Comparison of ENCODE assay signal across 9 cellular contexts in the genomic region with DNA sequence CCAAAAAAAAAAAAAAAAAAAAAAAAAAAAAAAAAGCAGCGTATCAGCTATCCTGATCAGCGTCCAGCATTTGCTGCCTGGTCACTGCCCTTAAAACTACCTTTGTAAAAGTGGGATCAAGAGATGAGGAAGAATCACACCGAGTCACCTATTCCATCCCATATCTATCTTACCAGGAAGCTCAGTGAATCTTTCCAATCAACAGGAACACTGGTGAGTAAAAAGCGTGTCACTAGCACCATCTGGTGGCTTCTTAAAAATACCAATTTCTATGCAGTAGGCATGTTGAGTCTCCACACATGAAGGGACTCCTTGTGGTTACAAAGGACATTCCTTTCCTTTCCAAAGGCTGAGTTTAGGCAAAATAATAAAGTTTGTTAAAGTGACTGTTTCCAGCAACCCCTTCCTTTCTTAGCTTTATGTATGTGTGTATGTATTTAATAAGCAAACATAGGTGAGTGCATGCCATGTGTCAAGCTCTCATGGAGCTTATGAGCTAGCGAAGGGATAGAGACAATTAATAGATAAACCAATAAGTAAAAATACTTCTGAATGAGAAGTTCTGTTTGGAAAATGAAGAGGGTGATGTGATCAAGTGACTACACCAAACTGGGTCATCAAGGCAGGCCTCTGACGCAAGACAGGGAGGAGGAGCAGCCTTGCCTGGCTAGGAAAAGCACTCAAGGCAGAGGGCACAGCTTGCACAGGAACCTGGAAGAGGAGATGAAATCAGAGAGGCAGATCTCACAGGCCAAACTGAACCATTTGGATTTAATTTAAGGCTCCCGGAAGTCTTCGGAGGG. TPM values are rescaled to one million over a fixed set of nuclear protein-coding genes. Genes with fewer than 3 reads are reported as not detected.
DNase-seq lines count a peak whose midpoint lies in the region; ATAC-seq, FAIRE-seq and TF ChIP-seq lines count a peak whose summit lies in the region.
"Had no signal": no experiment of that assay in that cellular context is flagged by ENCODE, and none has a peak within 500 bp of the region (broad histone marks: within the 10 kb centered on the region; RNA-seq: fewer than 3 reads in every experiment).

No MANE protein-coding gene starts in this region.

- H3K4me1 ChIP-seq in breast epithelium (no peaks in the 10 kb centered on the region), suprapubic skin (peaks cover 6% of the 10 kb centered on the region)

- TF ChIP-seq EP300 in suprapubic skin (IDR thresholded peaks at IDR 0.05) = no peak

- 45% methylated on average over 8 of the region's 8 CpGs for WGBS in suprapubic skin

- no peak for TF ChIP-seq POLR2A in breast epithelium (IDR thresholded peaks at IDR 0.05)
- TF ChIP-seq POLR2A in suprapubic skin (IDR thresholded peaks at IDR 0.05) = no peak

- FAIRE-seq in islet of Langerhans (lab: Jason Lieb, UNC) = peak; percentile 86

- no peaks in the 10 kb centered on the region for H3K9me3 Mint-ChIP-seq in activated T-helper 1 cell treated with anti-CD3 and anti-CD28 coated beads, Interleukin-12 subunit alpha, Interleukin-12 subunit beta, Interleukin-2, Interleukin-4 antibody, amounts not matched to agents 30 ng/mL and 10 ng/mL and 1 ng/mL, durations not matched to agents 14 hours and 24 hours and 36 hours

- H3K4me3 ChIP-seq in breast epithelium (no peak overlapping the region), suprapubic skin (no peak overlapping the region)
- H3K4me3 ChIP-seq: skin epidermis had no signal

- H3K36me3 ChIP-seq in breast epithelium (no peaks in the 10 kb centered on the region), suprapubic skin (peaks cover 7% of the 10 kb centered on the region)

- H3K9me3 ChIP-seq in breast epithelium (no peaks in the 10 kb centered on the region), suprapubic skin (no peaks in the 10 kb centered on the region)

- H3K27me3 Mint-ChIP-seq in activated T-helper 1 cell treated with anti-CD3 and anti-CD28 coated beads, Interleukin-12 subunit alpha, Interleukin-12 subunit beta, Interleukin-2, Interleukin-4 antibody, amounts not matched to agents 30 ng/mL and 10 ng/mL and 1 ng/mL, durations not matched to agents 14 hours and 24 hours and 36 hours (ENCODE audit: insufficient read depth) = peaks cover 26% of the 10 kb centered on the region

- H3K4me3 Mint-ChIP-seq in activated T-helper 1 cell treated with anti-CD3 and anti-CD28 coated beads, Interleukin-12 subunit alpha, Interleukin-12 subunit beta, Interleukin-2, Interleukin-4 antibody, amounts not matched to agents 30 ng/mL and 10 ng/mL and 1 ng/mL, durations not matched to agents 14 hours and 24 hours and 36 hours = no peak overlapping the region

- intact Hi-C loops in breast epithelium (cut with DNase I; ENCODE audit: low total_unique reads) = no loop called here
- intact Hi-C loops in activated T-helper 1 cell treated with anti-CD3 and anti-CD28 coated beads, Interleukin-12 subunit alpha, Interleukin-12 subunit beta, Interleukin-2, Interleukin-4 antibody, amounts not matched to agents 30 ng/mL and 10 ng/mL and 1 ng/mL, durations not matched to agents 14 hours and 24 hours and 36 hours (cut with micrococcal nuclease) = loop anchor here (1.0 to 5.0 kb wide), 3 partner anchors 72 to 926 kb away; no protein-coding TSS in a partner anchor

- no peaks in the 10 kb centered on the region for H3K36me3 Mint-ChIP-seq in activated T-helper 1 cell treated with anti-CD3 and anti-CD28 coated beads, Interleukin-12 subunit alpha, Interleukin-12 subunit beta, Interleukin-2, Interleukin-4 antibody, amounts not matched to agents 30 ng/mL and 10 ng/mL and 1 ng/mL, durations not matched to agents 14 hours and 24 hours and 36 hours (ENCODE audit: low read depth)

- no peak overlapping the region for H3K27ac Mint-ChIP-seq in activated T-helper 1 cell treated with anti-CD3 and anti-CD28 coated beads, Interleukin-12 subunit alpha, Interleukin-12 subunit beta, Interleukin-2, Interleukin-4 antibody, amounts not matched to agents 30 ng/mL and 10 ng/mL and 1 ng/mL, durations not matched to agents 14 hours and 24 hours and 36 hours

- H3K4me1 Mint-ChIP-seq in activated T-helper 1 cell treated with anti-CD3 and anti-CD28 coated beads, Interleukin-12 subunit alpha, Interleukin-12 subunit beta, Interleukin-2, Interleukin-4 antibody, amounts not matched to agents 30 ng/mL and 10 ng/mL and 1 ng/mL, durations not matched to agents 14 hours and 24 hours and 36 hours (ENCODE audit: low read depth) = peaks cover 12% of the 10 kb centered on the region

- TF ChIP-seq CTCF in breast epithelium (IDR thresholded peaks at IDR 0.05) (peak; percentile 17 to 90 (median 86)), suprapubic skin (IDR thresholded peaks at IDR 0.05) (peak; percentile 42 to 53)

- H3K27ac ChIP-seq in breast epithelium = no peak overlapping the region
- H3K27ac ChIP-seq in suprapubic skin = no peak overlapping the region
- H3K27ac ChIP-seq: skin epidermis had no signal

- ATAC-seq in GM19043 (IDR thresholded peaks at IDR 0.05; ENCODE audit: low read depth, unreplicated experiment) = peak; percentile 70

- DNase-seq in COLO829 (ENCODE audit: low spot score) = peak; percentile 76
- peak; percentile 53 for DNase-seq in HS-5 (ENCODE audit: low read depth)
- DNase-seq in NCI-H82 (lab: John Stamatoyannopoulos, UW) = peak; percentile 87
- no peak for DNase-seq in breast epithelium (ENCODE audit: low spot score in 2 of 2)
- no peak for DNase-seq in suprapubic skin (ENCODE audit: low spot score in 2 of 2)
- no peak for DNase-seq in activated T-helper 1 cell treated with anti-CD3 and anti-CD28 coated beads, Interleukin-12 subunit alpha, Interleukin-12 subunit beta, Interleukin-2, Interleukin-4 antibody, amounts not matched to agents 30 ng/mL and 10 ng/mL and 1 ng/mL, durations not matched to agents 14 hours and 24 hours and 36 hours (ENCODE audit: low spot score)

- H3K27me3 ChIP-seq in breast epithelium = no peaks in the 10 kb centered on the region
- H3K27me3 ChIP-seq in suprapubic skin = no peaks in the 10 kb centered on the region

RNA-seq across cellular contexts. Expression of a gene that starts 13.9 kb away (rescaled TPM):
- total RNA-seq in breast epithelium (under 1 TPM; 0.16 to 0.59 (median 0.33) TPM), suprapubic skin (10 to 100 TPM; 19.2 to 32.9 (median 21.0) TPM)
- total RNA-seq in activated T-helper 1 cell treated with anti-CD3 and anti-CD28 coated beads, Interleukin-12 subunit alpha, Interleukin-12 subunit beta, Interleukin-2, Interleukin-4 antibody, amounts not matched to agents 30 ng/mL and 10 ng/mL and 1 ng/mL, durations not matched to agents 14 hours and 24 hours and 36 hours = not detected in 2 replicates

Comparison
In these comparisons a context has a peak if more than half of its experiments do, and no peak if none do; other contexts are left out.
1. DNase-seq: peak in COLO829 (single experiment), HS-5 (single experiment) and NCI-H82 (single experiment); none in breast epithelium (0 of 2), suprapubic skin (0 of 2) and activated T-helper 1 cell treated with anti-CD3 and anti-CD28 coated beads, Interleukin-12 subunit alpha, Interleukin-12 subunit beta, Interleukin-2, Interleukin-4 antibody, amounts not matched to agents 30 ng/mL and 10 ng/mL and 1 ng/mL, durations not matched to agents 14 hours and 24 hours and 36 hours (single experiment).
2. RNA of a gene that starts 13.9 kb away (total RNA-seq): 19.2 to 32.9 TPM in suprapubic skin; 0.16 to 0.59 TPM in breast epithelium and not detected in activated T-helper 1 cell treated with anti-CD3 and anti-CD28 coated beads, Interleukin-12 subunit alpha, Interleukin-12 subunit beta, Interleukin-2, Interleukin-4 antibody, amounts not matched to agents 30 ng/mL and 10 ng/mL and 1 ng/mL, durations not matched to agents 14 hours and 24 hours and 36 hours; every median in the first group is over 10 times any median in the second.